ENCODE assay signal across 27 cellular contexts in the genomic region with DNA sequence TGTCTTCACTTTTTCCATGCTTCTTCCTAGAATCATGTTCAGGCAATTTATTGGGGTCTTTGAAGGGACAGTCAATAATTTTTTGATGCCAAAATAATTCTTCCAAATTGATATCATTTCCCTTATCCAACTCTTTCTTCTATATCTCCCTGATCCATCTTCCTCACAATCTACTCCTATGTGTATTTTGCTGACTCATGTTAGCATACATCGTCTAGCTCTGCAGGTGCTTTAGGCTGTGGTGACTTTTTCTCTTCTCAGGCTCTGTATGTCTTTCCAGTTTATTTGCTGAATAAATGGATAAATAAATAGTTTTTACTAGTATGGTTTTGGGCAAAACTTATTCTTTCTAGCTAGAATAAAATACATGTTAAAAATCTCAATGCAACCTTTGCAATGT.
"Had no signal": no experiment of that assay in that cellular context is flagged by ENCODE, and none has a peak within 500 bp of the region (broad histone marks: within the 10 kb centered on the region; RNA-seq: fewer than 3 reads in every experiment).

No MANE protein-coding gene starts in this region.

- H3K36me3 ChIP-seq: colonic mucosa, gastrocnemius medialis, pancreas, stomach, thyroid gland, upper lobe of left lung, vagina had no signal

- FAIRE-seq: endometrium, kidney, pancreas, TTC549 had no signal

- H3K27me3 ChIP-seq: colonic mucosa, gastrocnemius medialis, pancreas, stomach, thyroid gland, upper lobe of left lung, vagina had no signal

- H3K36me3 Mint-ChIP-seq: activated naive CD8-positive, alpha-beta T cell; immature natural killer cell; mesothelial cell of epicardium; naive B cell; stimulated activated naive B cell treated with anti-CD40 and anti-IgM and Interleukin-4, amounts not matched to agents 10 μg/mL and 1 μg/mL and 100 μg/mL, for 72 hours had no signal

- H3K27ac ChIP-seq: colonic mucosa, gastrocnemius medialis, pancreas, psoas muscle, stomach, thyroid gland, upper lobe of left lung, vagina, VCaP had no signal

- H3K27ac Mint-ChIP-seq: activated naive CD8-positive, alpha-beta T cell; immature natural killer cell; mesothelial cell of epicardium; naive B cell; stimulated activated naive B cell treated with anti-CD40 and anti-IgM and Interleukin-4, amounts not matched to agents 10 μg/mL and 1 μg/mL and 100 μg/mL, for 72 hours had no signal

- DNase-seq: activated CD4-positive, alpha-beta T cell treated with anti-CD3 and anti-CD28 coated beads for 4 hours; activated CD4-positive, alpha-beta T cell treated with anti-CD3 and anti-CD28 coated beads, Interleukin-2, amount 50 U/mL, for 4 hours; activated effector memory CD4-positive, alpha-beta T cell treated with Interleukin-2 at 50 U/mL for 16 hours; activated naive CD4-positive, alpha-beta T cell treated with Interleukin-2 at 50 U/mL for 16 hours; anterior cingulate cortex; colonic mucosa; effector CD8-positive, alpha-beta T cell; gastrocnemius medialis; hypothalamus; immature natural killer cell; kidney; left colon; naive B cell; pancreas; psoas muscle; stimulated activated CD4-positive, alpha-beta T cell treated with anti-CD3 and anti-CD28 coated beads, Interleukin-1b, Interleukin-23, amount 100 ng/mL, for 48 hours; stimulated activated naive B cell treated with anti-CD40 and anti-IgM and Interleukin-4, amounts not matched to agents 10 μg/mL and 1 μg/mL and 100 μg/mL, for 72 hours; stomach; thyroid gland; upper lobe of left lung had no signal

- ATAC-seq: gastrocnemius medialis; left colon; pancreas; psoas muscle; stimulated activated naive B cell treated with anti-CD40 and anti-IgM and Interleukin-4, amounts not matched to agents 10 μg/mL and 1 μg/mL and 100 μg/mL, for 72 hours had no signal

- H3K27me3 Mint-ChIP-seq: activated naive CD8-positive, alpha-beta T cell; naive B cell; stimulated activated naive B cell treated with anti-CD40 and anti-IgM and Interleukin-4, amounts not matched to agents 10 μg/mL and 1 μg/mL and 100 μg/mL, for 72 hours had no signal

- H3K9me3 ChIP-seq: colonic mucosa, gastrocnemius medialis, pancreas, psoas muscle, stomach, thyroid gland, upper lobe of left lung, vagina had no signal

- H3K4me3 ChIP-seq: colonic mucosa, gastrocnemius medialis, pancreas, psoas muscle, smooth muscle cell, stomach, thyroid gland, upper lobe of left lung, vagina had no signal

- H3K4me1 Mint-ChIP-seq: immature natural killer cell; naive B cell; stimulated activated naive B cell treated with anti-CD40 and anti-IgM and Interleukin-4, amounts not matched to agents 10 μg/mL and 1 μg/mL and 100 μg/mL, for 72 hours had no signal

- H3K4me1 ChIP-seq: colonic mucosa, gastrocnemius medialis, pancreas, psoas muscle, stomach, thyroid gland, upper lobe of left lung, vagina had no signal

- H3K4me2 ChIP-seq: smooth muscle cell had no signal

- H3K9me3 Mint-ChIP-seq: naive B cell had no signal

- H3K4me3 Mint-ChIP-seq: activated naive CD8-positive, alpha-beta T cell; immature natural killer cell; mesothelial cell of epicardium; naive B cell; stimulated activated naive B cell treated with anti-CD40 and anti-IgM and Interleukin-4, amounts not matched to agents 10 μg/mL and 1 μg/mL and 100 μg/mL, for 72 hours had no signal
